In the genomic region with DNA sequence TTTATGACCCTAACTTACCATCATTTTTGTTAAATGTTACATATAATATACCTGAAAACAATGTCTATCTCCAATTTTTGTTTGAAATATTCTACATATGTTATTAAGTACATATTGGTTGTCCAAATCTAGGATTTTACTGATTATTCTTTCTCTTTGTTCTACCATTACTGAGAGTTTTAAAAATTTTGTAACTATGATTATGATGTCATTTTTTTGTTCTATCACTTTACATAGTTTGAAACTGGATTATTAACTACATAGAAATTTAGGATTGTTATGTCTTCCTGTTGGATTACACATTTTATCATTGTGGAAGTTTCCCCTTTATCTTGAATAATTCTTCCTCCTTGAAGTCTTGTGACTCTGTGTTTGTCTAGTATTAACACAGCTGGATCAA, we compare ENCODE assay signal across 1 cellular context.
TF ChIP-seq lines count a peak whose summit lies in the region.

No MANE protein-coding gene starts in this region.

TF ChIP-seq in A549, 52 proteins besides CTCF, POLR2A, EP300 and RAD21 (continued from another document):
- no peak for TF ChIP-seq RNF2 (IDR thresholded peaks at IDR 0.05; ENCODE audit: borderline replicate concordance, low read depth)
